In genomic region chr11:73258104-73258684, GRCh38 we compare ENCODE assay signal across 14 cellular contexts. TPM values are rescaled to one million over a fixed set of nuclear protein-coding genes. Genes with fewer than 3 reads are reported as not detected.
DNase-seq lines count a peak whose midpoint lies in the region; ATAC-seq, FAIRE-seq and TF ChIP-seq lines count a peak whose summit lies in the region.
"Had no signal": no experiment of that assay in that cellular context is flagged by ENCODE, and none has a peak within 500 bp of the region (broad histone marks: within the 10 kb centered on the region; RNA-seq: fewer than 3 reads in every experiment).

No MANE protein-coding gene starts in this region.

- no peak overlapping the region for H2BK15ac ChIP-seq in neuronal stem cell (ENCODE audit: low read length)

- no peaks in the 10 kb centered on the region for H4K20me1 ChIP-seq in endothelial cell of umbilical vein (replicated peaks; ENCODE audit: control insufficient read depth, extremely low read depth, insufficient read depth, low read length)

- H3K9me3 ChIP-seq in endothelial cell of umbilical vein (replicated peaks; ENCODE audit: control insufficient read depth, insufficient read depth, low read length) (no peaks in the 10 kb centered on the region), neuronal stem cell (replicated peaks in 1 of 2; ENCODE audit: control insufficient read depth in 2 of 2, insufficient read depth in 1 of 2, low read depth in 1 of 2, low read length in 2 of 2) (no peaks in the 10 kb centered on the region), upper lobe of right lung (no peaks in the 10 kb centered on the region)

- POLR2A ChIA-PET in endothelial cell of umbilical vein (lab: Charles Lee), result no interaction called here

- H3K27ac ChIP-seq in endothelial cell of umbilical vein (ENCODE audit: insufficient read depth, low read depth, low read length), result no peak overlapping the region
- H3K27ac ChIP-seq in neuronal stem cell (replicated peaks; ENCODE audit: low read length), result no peak overlapping the region
- H3K27ac ChIP-seq in upper lobe of right lung, result peak overlapping the region; percentile 78

- H2AFZ ChIP-seq in endothelial cell of umbilical vein (ENCODE audit: low read depth, low read length) (peak overlapping the region; percentile 19), neuronal stem cell (ENCODE audit: low read length) (peak overlapping the region; percentile 82)

- ATAC-seq in Right ventricle myocardium inferior, result no peak
- no peak for ATAC-seq in upper lobe of right lung
- ATAC-seq: T-cell had no signal

- no peaks in the 10 kb centered on the region for H3K79me2 ChIP-seq in endothelial cell of umbilical vein (ENCODE audit: control insufficient read depth, insufficient read depth, low read length)

- H3K18ac ChIP-seq in neuronal stem cell (ENCODE audit: low read length), result peak overlapping the region; percentile 84

- WGBS in neuronal stem cell (ENCODE audit: extremely low coverage in 2 of 2, insufficient read length in 2 of 2, insufficient replicate concordance in 1 of 2), 2 donors, result no CpG with 5 or more reads among the region's 3 CpGs

- intact Hi-C loops in Right ventricle myocardium inferior (cut with DNase I) (no loop called here), cardiac septum (cut with DNase I) (no loop called here), endothelial cell of umbilical vein (cut with micrococcal nuclease) (no loop called here), upper lobe of right lung (cut with DNase I) (no loop called here)

- no peak overlapping the region for H3K14ac ChIP-seq in neuronal stem cell (ENCODE audit: low read length)

- peak overlapping the region; percentile 47 for H2AK5ac ChIP-seq in neuronal stem cell (ENCODE audit: low read depth, low read length)

- TF ChIP-seq CTCF in endothelial cell of umbilical vein (IDR thresholded peaks at IDR 0.05; ENCODE audit: extremely low read depth in 1 of 2, insufficient read depth in 1 of 2, low read depth in 1 of 2, low read length in 2 of 2), result no peak
- no peak for TF ChIP-seq CTCF in upper lobe of right lung (IDR thresholded peaks at IDR 0.05)

- H3K4me3 ChIP-seq in endothelial cell of umbilical vein (replicated peaks in 1 of 3; ENCODE audit: insufficient read depth in 1 of 3, low read depth in 1 of 3, low read length in 3 of 3) (no peak overlapping the region), neuronal stem cell (ENCODE audit: low read length in 2 of 2) (no peak overlapping the region), upper lobe of right lung (no peak overlapping the region)

- no peaks in the 10 kb centered on the region for H3K36me3 ChIP-seq in endothelial cell of umbilical vein (ENCODE audit: control insufficient read depth in 2 of 2, extremely low read depth in 1 of 2, insufficient read depth in 2 of 2, low read length in 2 of 2)
- H3K36me3 ChIP-seq in neuronal stem cell (replicated peaks in 1 of 2; ENCODE audit: control insufficient read depth in 2 of 2, insufficient read depth in 2 of 2, low read length in 2 of 2), result no peaks in the 10 kb centered on the region
- H3K36me3 ChIP-seq in upper lobe of right lung, result no peaks in the 10 kb centered on the region

- no peak overlapping the region for H4K91ac ChIP-seq in neuronal stem cell (ENCODE audit: low read depth, low read length, poor library complexity)

- dilution Hi-C loops in endothelial cell of umbilical vein (cut with MboI; ENCODE audit: extremely low pct_ligation_motif_present, low sequenced_read_pairs), result no loop called here

- H3K27me3 ChIP-seq in endothelial cell of umbilical vein (ENCODE audit: control insufficient read depth in 2 of 2, insufficient read depth in 2 of 2, low read length in 2 of 2) (peaks cover 0 to 4% of the 10 kb centered on the region in 2 experiments), neuronal stem cell (ENCODE audit: control insufficient read depth in 3 of 3, insufficient read depth in 3 of 3, low read depth in 1 of 3, low read length in 3 of 3) (no peaks in the 10 kb centered on the region), upper lobe of right lung (no peaks in the 10 kb centered on the region)

- DNase-seq in Right ventricle myocardium inferior (ENCODE audit: missing footprints), result peak; percentile 33
- DNase-seq in cardiac septum (ENCODE audit: low spot score), result no peak
- DNase-seq in endothelial cell of umbilical vein (ENCODE audit: low read depth, low spot score), result no peak
- no peak for DNase-seq in neuronal stem cell (ENCODE audit: low spot score)
- no peak for DNase-seq in upper lobe of right lung
- no peak for DNase-seq in foreskin melanocyte
- DNase-seq in LoVo (ENCODE audit: low spot score), result no peak
- DNase-seq in anterior cingulate cortex (lab: John Stamatoyannopoulos, UW), result no peak
- DNase-seq: activated CD4-positive, CD25-positive, alpha-beta regulatory T cell; activated T-cell treated with anti-CD3 and anti-CD28 coated beads, Interleukin-2, amount 50 U/mL, for 24 hours had no signal

- CTCF ChIA-PET in endothelial cell of umbilical vein (lab: Charles Lee), result interaction anchor here (0.9 to 2.5 kb wide), 7 partner anchors 10 to 427 kb away, joined by 3 to 18 read pairs (median 5); no protein-coding TSS in a partner anchor

- H4K8ac ChIP-seq in neuronal stem cell (ENCODE audit: low read depth, low read length), result no peak overlapping the region

- H2BK5ac ChIP-seq in neuronal stem cell (ENCODE audit: low read length), result peak overlapping the region; percentile 75

- TF ChIP-seq POLR2A in endothelial cell of umbilical vein (IDR thresholded peaks at IDR 0.05; ENCODE audit: low read depth, low read length), result no peak

- H3K4ac ChIP-seq in neuronal stem cell (ENCODE audit: low read length), result no peak overlapping the region

- no peaks in the 10 kb centered on the region for H3K9me1 ChIP-seq in endothelial cell of umbilical vein (replicated peaks; ENCODE audit: control insufficient read depth, extremely low read depth, insufficient read depth, low read length)

- BruUV-seq in endothelial cell of umbilical vein (replicated peaks; lab: Mats Ljungman, UMichigan), result no TSS peak

- H2BK120ac ChIP-seq in neuronal stem cell (ENCODE audit: low read depth, low read length), result no peak overlapping the region

- no peak overlapping the region for H3K4me2 ChIP-seq in endothelial cell of umbilical vein (ENCODE audit: insufficient read depth, low read length)
- no peak overlapping the region for H3K4me2 ChIP-seq in neuronal stem cell (ENCODE audit: insufficient read depth, low read length, poor library complexity, severe bottlenecking)

- H3K4me1 ChIP-seq in endothelial cell of umbilical vein (ENCODE audit: control insufficient read depth, extremely low read depth, insufficient read depth, low read length) (peaks cover 6% of the 10 kb centered on the region), neuronal stem cell (ENCODE audit: control insufficient read depth in 2 of 2, insufficient read depth in 1 of 2, low read depth in 1 of 2, low read length in 2 of 2) (peaks cover 15% of the 10 kb centered on the region in 2 donors), upper lobe of right lung (peaks cover 15% of the 10 kb centered on the region)

- no peak for FAIRE-seq in endothelial cell of umbilical vein (lab: Jason Lieb, UNC)
- FAIRE-seq: D721Med, frontal cortex had no signal

- H3K9ac ChIP-seq in endothelial cell of umbilical vein (replicated peaks; ENCODE audit: extremely low read depth, insufficient read depth, low read length) (no peak overlapping the region), neuronal stem cell (ENCODE audit: low read depth, low read length, poor library complexity) (peak overlapping the region; percentile 30)

- no peaks in the 10 kb centered on the region for H3K79me1 ChIP-seq in neuronal stem cell (ENCODE audit: low read depth, low read length)

- no peak overlapping the region for H3K23ac ChIP-seq in neuronal stem cell (ENCODE audit: low read depth, low read length, poor library complexity)

- no peak overlapping the region for H2BK12ac ChIP-seq in neuronal stem cell (ENCODE audit: low read length)

RNA-seq across cellular contexts. Expression of gene P2RY6, which starts 13.9 kb away (rescaled TPM):
- 2.8 TPM for total RNA-seq in Right ventricle myocardium inferior
- 6.9 TPM for total RNA-seq in cardiac septum
- 0.30 TPM in 1 of 2 replicates, not detected in the other for total RNA-seq in endothelial cell of umbilical vein
- 0.47 and 0.54 TPM in 2 replicates for polyA plus RNA-seq in endothelial cell of umbilical vein
- polyA plus RNA-seq in endothelial cell of umbilical vein (2011; cell fraction: cytosol; rRNA removed), result 0.34 and 0.40 TPM in 2 replicates
- 0.08 and 0.26 TPM in 2 replicates for polyA plus RNA-seq in endothelial cell of umbilical vein (2011; cell fraction: nucleus; rRNA removed)
- polyA plus RNA-seq in endothelial cell of umbilical vein (2012), result 0.27 and 0.31 TPM in 2 replicates
- polyA minus RNA-seq in endothelial cell of umbilical vein, result 0.13 and 0.24 TPM in 2 replicates
- polyA minus RNA-seq in endothelial cell of umbilical vein (2011; cell fraction: cytosol; rRNA and poly(A)+ RNA removed), result 3.1 TPM
- polyA minus RNA-seq in endothelial cell of umbilical vein (2011; cell fraction: nucleus; rRNA and poly(A)+ RNA removed), result 0.63 TPM in 1 of 2 replicates, not detected in the other
- 0.14 TPM for polyA plus RNA-seq in neuronal stem cell (2013, experiment 1 of 2)
- 0.17 TPM for polyA plus RNA-seq in neuronal stem cell (2013, experiment 2 of 2)
- 3.2 TPM for total RNA-seq in upper lobe of right lung

RNA-seq across cellular contexts. Expression of gene P2RY2, which starts 40.1 kb away (rescaled TPM):
- total RNA-seq in Right ventricle myocardium inferior (20.0 TPM), cardiac septum (13.5 TPM), endothelial cell of umbilical vein (4.4 and 5.6 TPM in 2 replicates), upper lobe of right lung (7.4 TPM)
- 4.8 and 4.9 TPM in 2 replicates for polyA plus RNA-seq in endothelial cell of umbilical vein
- 3.0 and 3.4 TPM in 2 replicates for polyA plus RNA-seq in endothelial cell of umbilical vein (2011; cell fraction: cytosol; rRNA removed)
- polyA plus RNA-seq in endothelial cell of umbilical vein (2011; cell fraction: nucleus; rRNA removed), result 1.9 and 3.0 TPM in 2 replicates
- 2.6 and 4.5 TPM in 2 replicates for polyA plus RNA-seq in endothelial cell of umbilical vein (2012)
- 2.8 and 2.9 TPM in 2 replicates for polyA minus RNA-seq in endothelial cell of umbilical vein
- not detected for polyA minus RNA-seq in endothelial cell of umbilical vein (2011; cell fraction: cytosol; rRNA and poly(A)+ RNA removed)
- polyA minus RNA-seq in endothelial cell of umbilical vein (2011; cell fraction: nucleus; rRNA and poly(A)+ RNA removed), result 1.7 and 2.0 TPM in 2 replicates
- polyA plus RNA-seq in neuronal stem cell (2013, experiment 1 of 2), result 1.2 TPM
- 1.2 TPM for polyA plus RNA-seq in neuronal stem cell (2013, experiment 2 of 2)
- total RNA-seq: frontal cortex, temporal lobe had no signal

RNA-seq across cellular contexts. Expression of gene ARHGEF17, which starts 49.9 kb away (rescaled TPM):
- 57.1 TPM for total RNA-seq in Right ventricle myocardium inferior
- total RNA-seq in cardiac septum, result 82.6 TPM
- 80.6 and 89.9 TPM in 2 replicates for total RNA-seq in endothelial cell of umbilical vein
- polyA plus RNA-seq in endothelial cell of umbilical vein, result 74.9 and 94.3 TPM in 2 replicates
- 26.1 and 38.1 TPM in 2 replicates for polyA plus RNA-seq in endothelial cell of umbilical vein (2011; cell fraction: cytosol; rRNA removed)
- polyA plus RNA-seq in endothelial cell of umbilical vein (2011; cell fraction: nucleus; rRNA removed), result 278 and 342 TPM in 2 replicates
- polyA plus RNA-seq in endothelial cell of umbilical vein (2012), result 32.1 and 52.1 TPM in 2 replicates
- 123 and 158 TPM in 2 replicates for polyA minus RNA-seq in endothelial cell of umbilical vein
- polyA minus RNA-seq in endothelial cell of umbilical vein (2011; cell fraction: cytosol; rRNA and poly(A)+ RNA removed), result 22.0 TPM
- 126 and 169 TPM in 2 replicates for polyA minus RNA-seq in endothelial cell of umbilical vein (2011; cell fraction: nucleus; rRNA and poly(A)+ RNA removed)
- polyA plus RNA-seq in neuronal stem cell (2013, experiment 1 of 2), result 40.1 TPM
- 38.9 TPM for polyA plus RNA-seq in neuronal stem cell (2013, experiment 2 of 2)
- total RNA-seq in upper lobe of right lung, result 74.5 TPM
